11 cellular contexts compared by ENCODE assay signal in genomic region chr4:82201303-82201702, GRCh38.
DNase-seq lines count a peak whose midpoint lies in the region; ATAC-seq and TF ChIP-seq lines count a peak whose summit lies in the region.
"Had no signal": no experiment of that assay in that cellular context is flagged by ENCODE, and none has a peak within 500 bp of the region (broad histone marks: within the 10 kb centered on the region; RNA-seq: fewer than 3 reads in every experiment).

No MANE protein-coding gene starts in this region.

- POLR2A ChIA-PET in activated CD4-positive, alpha-beta memory T cell treated with anti-CD3 and anti-CD28 coated beads for 36 hours (lab: Charles Lee): no interaction called here

- ATAC-seq in left lobe of liver: peak; percentile 37
- ATAC-seq in GM19455 (IDR thresholded peaks at IDR 0.05; ENCODE audit: unreplicated experiment): no peak
- ATAC-seq: stimulated activated memory B cell treated with anti-CD40 and anti-IgM and Interleukin-4, amounts not matched to agents 10 μg/mL and 1 μg/mL and 100 μg/mL, for 72 hours had no signal

- intact Hi-C loops in activated CD4-positive, alpha-beta memory T cell treated with anti-CD3 and anti-CD28 coated beads for 36 hours (cut with micrococcal nuclease): loop anchor here (5.0 kb wide), 3 partner anchors 74 to 734 kb away; no protein-coding TSS in a partner anchor

- no peaks in the 10 kb centered on the region for H3K4me1 Mint-ChIP-seq in activated CD4-positive, alpha-beta memory T cell treated with anti-CD3 and anti-CD28 coated beads for 36 hours (ENCODE audit: low read depth)
- H3K4me1 Mint-ChIP-seq: stimulated activated memory B cell treated with anti-CD40 and anti-IgM and Interleukin-4, amounts not matched to agents 10 μg/mL and 1 μg/mL and 100 μg/mL, for 72 hours had no signal

- CTCF ChIA-PET in activated CD4-positive, alpha-beta memory T cell treated with anti-CD3 and anti-CD28 coated beads for 36 hours (lab: Charles Lee): interaction anchor here (0.6 to 2.2 kb wide), 9 partner anchors 9 to 794 kb away, joined by 3 to 11 read pairs (median 5); no protein-coding TSS in a partner anchor

- no peak overlapping the region for H3K4me3 Mint-ChIP-seq in activated CD4-positive, alpha-beta memory T cell treated with anti-CD3 and anti-CD28 coated beads for 36 hours
- H3K4me3 Mint-ChIP-seq: activated T-cell treated with anti-CD3 and anti-CD28 coated beads, Interleukin-2, amount 50 U/mL, for 24 hours; stimulated activated memory B cell treated with anti-CD40 and anti-IgM and Interleukin-4, amounts not matched to agents 10 μg/mL and 1 μg/mL and 100 μg/mL, for 72 hours had no signal

- H3K9me3 Mint-ChIP-seq in activated CD4-positive, alpha-beta memory T cell treated with anti-CD3 and anti-CD28 coated beads for 36 hours: no peaks in the 10 kb centered on the region
- H3K9me3 Mint-ChIP-seq: activated T-cell treated with anti-CD3 and anti-CD28 coated beads, Interleukin-2, amount 50 U/mL, for 24 hours; stimulated activated memory B cell treated with anti-CD40 and anti-IgM and Interleukin-4, amounts not matched to agents 10 μg/mL and 1 μg/mL and 100 μg/mL, for 72 hours had no signal

- no peaks in the 10 kb centered on the region for H3K36me3 Mint-ChIP-seq in activated CD4-positive, alpha-beta memory T cell treated with anti-CD3 and anti-CD28 coated beads for 36 hours
- H3K36me3 Mint-ChIP-seq: stimulated activated memory B cell treated with anti-CD40 and anti-IgM and Interleukin-4, amounts not matched to agents 10 μg/mL and 1 μg/mL and 100 μg/mL, for 72 hours had no signal

- H3K27me3 Mint-ChIP-seq in activated CD4-positive, alpha-beta memory T cell treated with anti-CD3 and anti-CD28 coated beads for 36 hours: no peaks in the 10 kb centered on the region

- no peak for TF ChIP-seq CTCF in GM20000 (IDR thresholded peaks at IDR 0.05; ENCODE audit: extremely low read depth, missing control alignments)

- DNase-seq in COR-L47 (lab: John Stamatoyannopoulos, UW) (peak; percentile 80), M059J (ENCODE audit: low read depth) (peak; percentile 21), SHP77 (lab: John Stamatoyannopoulos, UW) (peak; percentile 52 to 73), left lobe of liver (ENCODE audit: low spot score) (no peak), 8988T (no peak), GM20000 (ENCODE audit: low spot score) (no peak)
- DNase-seq in activated CD4-positive, alpha-beta memory T cell treated with anti-CD3 and anti-CD28 coated beads for 36 hours: no peak
- DNase-seq: activated CD4-positive, alpha-beta T cell treated with anti-CD3 and anti-CD28 coated beads for 1 hour had no signal

- H3K27ac Mint-ChIP-seq in activated CD4-positive, alpha-beta memory T cell treated with anti-CD3 and anti-CD28 coated beads for 36 hours: no peak overlapping the region
- H3K27ac Mint-ChIP-seq: activated T-cell treated with anti-CD3 and anti-CD28 coated beads, Interleukin-2, amount 50 U/mL, for 24 hours; stimulated activated memory B cell treated with anti-CD40 and anti-IgM and Interleukin-4, amounts not matched to agents 10 μg/mL and 1 μg/mL and 100 μg/mL, for 72 hours had no signal

Comparison
In these comparisons a context has a peak if more than half of its experiments do, and no peak if none do; other contexts are left out.
1. DNase-seq: peak in COR-L47 (single experiment), M059J (single experiment) and SHP77 (2 of 2); none in left lobe of liver (single experiment), 8988T (single experiment), GM20000 (single experiment) and activated CD4-positive, alpha-beta memory T cell treated with anti-CD3 and anti-CD28 coated beads for 36 hours (single experiment).